In genomic region chr5:150488519-150489357, GRCh38 we compare ENCODE assay signal across 8 cellular contexts. TPM values are rescaled to one million over a fixed set of nuclear protein-coding genes. Genes with fewer than 3 reads are reported as not detected.
DNase-seq lines count a peak whose midpoint lies in the region; ATAC-seq lines count a peak whose summit lies in the region.

No MANE protein-coding gene starts in this region.

- peak overlapping the region; percentile 95 for H3K4me2 ChIP-seq in GM23248 (ENCODE audit: unreplicated experiment)

- no peaks in the 10 kb centered on the region for H3K9me2 ChIP-seq in GM23248 (ENCODE audit: insufficient read depth)

- DNase-seq in GM23248, result peak; percentile 82
- DNase-seq in adipocyte (ENCODE audit: low read depth), result peak; percentile 86
- DNase-seq in left ventricle myocardium superior, result peak; percentile 86
- DNase-seq in skeletal muscle cell (ENCODE audit: low read depth), result no peak
- DNase-seq in activated CD8-positive, alpha-beta memory T cell treated with anti-CD3 and anti-CD28 coated beads, Interleukin-2, amount 50 U/mL, for 4 hours, result no peak
- DNase-seq in HPDE6-E6E7 (ENCODE audit: extremely low spot score), result no peak
- DNase-seq in kidney glomerular epithelial cell (lab: John Stamatoyannopoulos, UW), result no peak

- peaks cover 66% of the 10 kb centered on the region for H3K4me1 ChIP-seq in GM23248 (ENCODE audit: insufficient read depth)
- peaks cover 61% of the 10 kb centered on the region for H3K4me1 ChIP-seq in adipocyte (ENCODE audit: control insufficient read depth, insufficient read depth, low read length)

- H3K36me3 ChIP-seq in GM23248 (ENCODE audit: low read depth) (no peaks in the 10 kb centered on the region), adipocyte (ENCODE audit: control insufficient read depth, insufficient read depth, low read length, severe bottlenecking) (peaks cover 26% of the 10 kb centered on the region)

- peak overlapping the region; percentile 93 for H3K9ac ChIP-seq in GM23248
- peak overlapping the region; percentile 96 for H3K9ac ChIP-seq in adipocyte (ENCODE audit: low read length)

- no peaks in the 10 kb centered on the region for H4K20me1 ChIP-seq in GM23248 (ENCODE audit: insufficient read depth)

- no peaks in the 10 kb centered on the region for H3K27me3 ChIP-seq in GM23248 (replicated peaks; ENCODE audit: insufficient read depth)
- no peaks in the 10 kb centered on the region for H3K27me3 ChIP-seq in adipocyte (replicated peaks; ENCODE audit: control insufficient read depth, insufficient read depth, low read length)

- H3K4me3 ChIP-seq in GM23248 (peak overlapping the region; percentile 80), adipocyte (ENCODE audit: low read length) (peak overlapping the region; percentile 84), skeletal muscle cell (ENCODE audit: low read depth, low read length) (peak overlapping the region; percentile 86)

- ATAC-seq in left ventricle myocardium superior (peak; percentile 74), GM19397 (IDR thresholded peaks at IDR 0.05; ENCODE audit: unreplicated experiment) (no peak)

- peak overlapping the region; percentile 88 for H3K27ac ChIP-seq in GM23248

- H3K79me2 ChIP-seq in GM23248 (ENCODE audit: insufficient read depth), result peaks cover 89% of the 10 kb centered on the region

- in situ Hi-C loops in GM23248 (cut with MboI), result no loop called here

- H3F3A ChIP-seq in GM23248 (ENCODE audit: insufficient read depth), result peaks cover 69% of the 10 kb centered on the region

- intact Hi-C loops in left ventricle myocardium superior (cut with micrococcal nuclease), result no loop called here

- no peak overlapping the region for H2AFZ ChIP-seq in GM23248

- WGBS in GM23248 (ENCODE audit: low coverage in 1 of 2, low lambda C conversion rate in 2 of 2, missing lambda C conversion rate in 2 of 2), 2 experiments, result 10 to 15% methylated on average over 11 of the region's 11 CpGs

- H3K9me3 ChIP-seq in GM23248 (ENCODE audit: low read depth), result no peaks in the 10 kb centered on the region
- H3K9me3 ChIP-seq in adipocyte (ENCODE audit: control insufficient read depth, low read length), result no peaks in the 10 kb centered on the region

RNA-seq across cellular contexts. Expression of gene NDST1, which starts 19.2 kb away (rescaled TPM):
- total RNA-seq in GM23248 (2014; rRNA removed; shearing (Covaris generic)), result 129 and 159 TPM in 2 replicates
- polyA plus RNA-seq in GM23248 (2016; fragmentation: Nextera tagmentation; extraction: Ambion mirVana), result 39.1 and 41.3 TPM in 2 replicates
- 57.9 TPM for total RNA-seq in left ventricle myocardium superior

RNA-seq across cellular contexts. Expression of gene RPS14, which starts 39.2 kb away (rescaled TPM):
- total RNA-seq in GM23248 (2014; rRNA removed; shearing (Covaris generic)), result 1,694 and 1,749 TPM in 2 replicates
- polyA plus RNA-seq in GM23248 (2016; fragmentation: Nextera tagmentation; extraction: Ambion mirVana), result 1,343 and 1,380 TPM in 2 replicates
- 1,255 TPM for total RNA-seq in left ventricle myocardium superior

Comparison
In these comparisons a context has a peak if more than half of its experiments do, and no peak if none do; other contexts are left out.
1. DNase-seq: peak in GM23248 (single experiment), adipocyte (single experiment) and left ventricle myocardium superior (single experiment); none in skeletal muscle cell (single experiment), activated CD8-positive, alpha-beta memory T cell treated with anti-CD3 and anti-CD28 coated beads, Interleukin-2, amount 50 U/mL, for 4 hours (single experiment), HPDE6-E6E7 (single experiment) and kidney glomerular epithelial cell (single experiment).
2. Peak in every context shown above with its lines, with median percentiles within 50 percentile points of each other: H3K4me3 ChIP-seq.